8 cellular contexts compared by ENCODE assay signal in genomic region chr17:44095647-44096496, GRCh38. TPM values are rescaled to one million over a fixed set of nuclear protein-coding genes. Genes with fewer than 3 reads are reported as not detected.
DNase-seq lines count a peak whose midpoint lies in the region; ATAC-seq and TF ChIP-seq lines count a peak whose summit lies in the region.

No MANE protein-coding gene starts in this region.

- H3K23ac ChIP-seq in mesenchymal stem cell (ENCODE audit: low read length in 2 of 2) = peak overlapping the region in 1 of 2 experiments; percentile 91

- H2BK15ac ChIP-seq in mesenchymal stem cell (ENCODE audit: low read depth, poor library complexity, severe bottlenecking) = peak overlapping the region; percentile 44

- H3K27me3 Mint-ChIP-seq in stimulated activated memory B cell treated with anti-CD40 and anti-IgM and Interleukin-4, amounts not matched to agents 10 μg/mL and 1 μg/mL and 100 μg/mL, for 72 hours = no peaks in the 10 kb centered on the region

- no peak overlapping the region for H3K4me3 Mint-ChIP-seq in stimulated activated memory B cell treated with anti-CD40 and anti-IgM and Interleukin-4, amounts not matched to agents 10 μg/mL and 1 μg/mL and 100 μg/mL, for 72 hours

- H3K4ac ChIP-seq in mesenchymal stem cell (ENCODE audit: low read depth in 1 of 2, low read length in 2 of 2) = peak overlapping the region; percentile 76 to 86

- no peaks in the 10 kb centered on the region for H3K9me2 ChIP-seq in SK-N-SH

- H3K9me3 Mint-ChIP-seq in stimulated activated memory B cell treated with anti-CD40 and anti-IgM and Interleukin-4, amounts not matched to agents 10 μg/mL and 1 μg/mL and 100 μg/mL, for 72 hours = no peaks in the 10 kb centered on the region

- H3K9ac ChIP-seq in SK-N-SH (peak overlapping the region; percentile 70), mesenchymal stem cell (ENCODE audit: low read length) (peak overlapping the region; percentile 84)

- peaks cover 39% of the 10 kb centered on the region; the same call in 1 of the 2 replicates for H3K79me2 ChIP-seq in SK-N-SH (ENCODE audit: insufficient read depth)

- peak overlapping the region; percentile 95 to 99 for H3K18ac ChIP-seq in mesenchymal stem cell (ENCODE audit: low read depth in 1 of 2, low read length in 2 of 2)

- CTCF ChIA-PET in SK-N-SH (lab: Yijun Ruan, JAX) = interaction anchor here (0.6 to 4.7 kb wide), 7 partner anchors 9 to 297 kb away, joined by 3 to 19 read pairs (median 5); no protein-coding TSS in a partner anchor

- H2BK120ac ChIP-seq in mesenchymal stem cell (ENCODE audit: low read depth, low read length) = peak overlapping the region; percentile 100

- no peak for ATAC-seq in stimulated activated memory B cell treated with anti-CD40 and anti-IgM and Interleukin-4, amounts not matched to agents 10 μg/mL and 1 μg/mL and 100 μg/mL, for 72 hours

- peak; percentile 86 for DNase-seq in GF-D8 (lab: John Stamatoyannopoulos, UW)
- peak; percentile 80 for DNase-seq in NCI-H1092 treated with DMSO at 0.1 percent for 48 hours (lab: John Stamatoyannopoulos, UW)
- peak; percentile 85 for DNase-seq in SK-N-SH
- peak; percentile 76 for DNase-seq in epidermal melanocyte (ENCODE audit: insufficient read length, low spot score)
- DNase-seq in mesenchymal stem cell = peak; percentile 99
- peak in 1 of 2 donors; percentile 61 for DNase-seq in tibial artery
- no peak for DNase-seq in activated gamma-delta T cell (lab: John Stamatoyannopoulos, UW)

- H2AK5ac ChIP-seq in mesenchymal stem cell (ENCODE audit: low read length, severe bottlenecking) = peak overlapping the region; percentile 1

- peaks cover 23% of the 10 kb centered on the region for H3K36me3 Mint-ChIP-seq in stimulated activated memory B cell treated with anti-CD40 and anti-IgM and Interleukin-4, amounts not matched to agents 10 μg/mL and 1 μg/mL and 100 μg/mL, for 72 hours

- no peaks in the 10 kb centered on the region for H3K27me3 ChIP-seq in SK-N-SH (ENCODE audit: insufficient read depth)
- no peaks in the 10 kb centered on the region for H3K27me3 ChIP-seq in mesenchymal stem cell (ENCODE audit: control insufficient read depth in 1 of 2, insufficient read depth in 1 of 2, low read length in 2 of 2)
- H3K27me3 ChIP-seq in tibial artery = no peaks in the 10 kb centered on the region

- TF ChIP-seq CTCF in SK-N-SH (IDR thresholded peaks at IDR 0.05) = peak; percentile 33; the same call in 1 of the 2 replicates
- peak; percentile 19 to 20 for TF ChIP-seq CTCF in tibial artery (IDR thresholded peaks at IDR 0.05)

- peak; percentile 37 for TF ChIP-seq RAD21 in SK-N-SH (IDR thresholded peaks at IDR 0.05; ENCODE audit: low read length)

- H3K4me1 Mint-ChIP-seq in stimulated activated memory B cell treated with anti-CD40 and anti-IgM and Interleukin-4, amounts not matched to agents 10 μg/mL and 1 μg/mL and 100 μg/mL, for 72 hours = peaks cover 22% of the 10 kb centered on the region

- H3K27ac ChIP-seq in SK-N-SH (ENCODE audit: low read depth in 2 of 2, low read length in 1 of 2) (peak overlapping the region; percentile 87 to 92), mesenchymal stem cell (ENCODE audit: low read length, poor library complexity, severe bottlenecking) (peak overlapping the region; percentile 97), tibial artery (peak overlapping the region; percentile 41 to 51)

- intact Hi-C loops in tibial artery (cut with DNase I; ENCODE audit: low total_unique reads) = no loop called here

- H4K8ac ChIP-seq in mesenchymal stem cell (ENCODE audit: low read length) = peak overlapping the region; percentile 94

- peaks cover 11 to 14% of the 10 kb centered on the region in 2 experiments; a peak in 3 of 4 replicates for H3K4me1 ChIP-seq in SK-N-SH (ENCODE audit: control insufficient read depth in 1 of 2, insufficient read depth in 2 of 2, low read depth in 1 of 2, low read length in 1 of 2)
- H3K4me1 ChIP-seq in mesenchymal stem cell (ENCODE audit: control insufficient read depth, insufficient read depth, low read depth, low read length) = peaks cover 40% of the 10 kb centered on the region
- H3K4me1 ChIP-seq in tibial artery = peaks cover 4 to 61% (median 43%) of the 10 kb centered on the region in 4 donors

- peaks cover 0 to 8% of the 10 kb centered on the region in 2 experiments for H3K36me3 ChIP-seq in SK-N-SH (replicated peaks in 1 of 2; ENCODE audit: control insufficient read depth in 1 of 2, insufficient read depth in 2 of 2, low read length in 1 of 2)
- H3K36me3 ChIP-seq in mesenchymal stem cell (ENCODE audit: control insufficient read depth in 1 of 2, insufficient read depth in 2 of 2, low read depth in 1 of 2, low read length in 2 of 2) = peaks cover 25 to 29% of the 10 kb centered on the region in 2 experiments
- peaks cover 31 to 37% (median 31%) of the 10 kb centered on the region in 3 donors for H3K36me3 ChIP-seq in tibial artery

- H3K4me2 ChIP-seq in SK-N-SH (peak overlapping the region; percentile 76), mesenchymal stem cell (ENCODE audit: low read length, poor library complexity, severe bottlenecking) (peak overlapping the region; percentile 75)

- 40% methylated on average over 10 of the region's 12 CpGs for WGBS in SK-N-SH (ENCODE audit: low lambda C conversion rate)
- 5% methylated on average over 11 of the region's 12 CpGs for WGBS in mesenchymal stem cell

- peaks cover 11% of the 10 kb centered on the region for H3F3A ChIP-seq in SK-N-SH (replicated peaks; ENCODE audit: insufficient read depth)

- H3K4me3 ChIP-seq in SK-N-SH (ENCODE audit: low read depth in 2 of 2, low read length in 1 of 2) = peak overlapping the region; percentile 13 to 37; a peak in 1 of 4 replicates
- peak overlapping the region; percentile 51 to 61 for H3K4me3 ChIP-seq in mesenchymal stem cell (ENCODE audit: insufficient read depth in 1 of 2, low read depth in 1 of 2, low read length in 2 of 2)
- H3K4me3 ChIP-seq in tibial artery = peak overlapping the region; percentile 2 to 27

- no peak for TF ChIP-seq EP300 in SK-N-SH (IDR thresholded peaks at IDR 0.05; ENCODE audit: borderline replicate concordance in 1 of 2, low read depth in 1 of 2, low read length in 1 of 2)

- H3K27ac Mint-ChIP-seq in stimulated activated memory B cell treated with anti-CD40 and anti-IgM and Interleukin-4, amounts not matched to agents 10 μg/mL and 1 μg/mL and 100 μg/mL, for 72 hours = no peak overlapping the region

- peak overlapping the region; percentile 14 to 59 for H2BK12ac ChIP-seq in mesenchymal stem cell (ENCODE audit: low read length in 2 of 2)

- H4K91ac ChIP-seq in mesenchymal stem cell (ENCODE audit: low read length) = peak overlapping the region; percentile 90

- peak overlapping the region; percentile 55; the same call in 1 of the 2 replicates for H2AFZ ChIP-seq in SK-N-SH (ENCODE audit: low read depth)
- H2AFZ ChIP-seq in mesenchymal stem cell (ENCODE audit: low read depth, low read length) = no peak overlapping the region

- H3K79me1 ChIP-seq in mesenchymal stem cell (replicated peaks; ENCODE audit: low read length, poor library complexity, severe bottlenecking) = peaks cover 11% of the 10 kb centered on the region

- H3K14ac ChIP-seq in mesenchymal stem cell (ENCODE audit: low read length in 2 of 2) = peak overlapping the region in 1 of 2 experiments; percentile 93

- peak overlapping the region; percentile 92 for H2BK5ac ChIP-seq in mesenchymal stem cell (ENCODE audit: low read depth, low read length, poor library complexity, severe bottlenecking)

- H4K20me1 ChIP-seq in SK-N-SH (ENCODE audit: insufficient read depth) = no peaks in the 10 kb centered on the region

- POLR2A ChIA-PET in SK-N-SH (lab: Yijun Ruan, JAX) = interaction anchor here (0.6 to 1.1 kb wide), 4 partner anchors 9 to 102 kb away, joined by 3 to 5 read pairs (median 4); partner anchors contain the start of gene HDAC5

- H3K9me3 ChIP-seq in SK-N-SH = no peaks in the 10 kb centered on the region
- H3K9me3 ChIP-seq in mesenchymal stem cell (ENCODE audit: control insufficient read depth, low read length) = no peaks in the 10 kb centered on the region
- no peaks in the 10 kb centered on the region for H3K9me3 ChIP-seq in tibial artery

TF ChIP-seq in SK-N-SH, 30 proteins besides CTCF, POLR2A, EP300 and RAD21 (continues in another document):
- TF ChIP-seq MEF2A (IDR thresholded peaks at IDR 0.05; ENCODE audit: borderline replicate concordance, low read depth) (no peak), MXI1 (IDR thresholded peaks at IDR 0.05; ENCODE audit: low read depth, low read length) (no peak), TAF1 (IDR thresholded peaks at IDR 0.05; ENCODE audit: borderline replicate concordance, low read depth, low read length) (peak; percentile 58), JUND (IDR thresholded peaks at IDR 0.05) (no peak), POLR2AphosphoS5 (IDR thresholded peaks at IDR 0.05; ENCODE audit: low read depth, low read length) (peak; percentile 68; the same call in 1 of the 2 replicates), GABPA (IDR thresholded peaks at IDR 0.05; ENCODE audit: low read depth) (peak; percentile 66), SIN3A (IDR thresholded peaks at IDR 0.05; ENCODE audit: borderline replicate concordance, low read depth, low read length) (no peak), YY1 (IDR thresholded peaks at IDR 0.05; ENCODE audit: low read depth) (no peak)

RNA-seq across cellular contexts. Expression of gene G6PC3, which starts 25.3 kb away (rescaled TPM):
- polyA plus RNA-seq in SK-N-SH (2012; rRNA removed) = 158 and 166 TPM in 2 replicates
- 87.1 and 148 TPM in 2 replicates for polyA plus RNA-seq in SK-N-SH (2012; cell fraction: cytosol; rRNA removed)
- 45.7 and 77.2 TPM in 2 replicates for polyA plus RNA-seq in SK-N-SH (2012; cell fraction: nucleus; rRNA removed)
- polyA plus RNA-seq in mesenchymal stem cell (2013, experiment 1 of 2) = 158 TPM
- polyA plus RNA-seq in mesenchymal stem cell (2013, experiment 2 of 2) = 165 TPM

RNA-seq across cellular contexts. Expression of gene HDAC5, which starts 27.6 kb away (rescaled TPM):
- polyA plus RNA-seq in SK-N-SH (2012; rRNA removed) = 19.0 and 21.0 TPM in 2 replicates
- polyA plus RNA-seq in SK-N-SH (2012; cell fraction: cytosol; rRNA removed) = 6.4 and 12.2 TPM in 2 replicates
- 32.3 and 34.8 TPM in 2 replicates for polyA plus RNA-seq in SK-N-SH (2012; cell fraction: nucleus; rRNA removed)
- 36.0 TPM for polyA plus RNA-seq in mesenchymal stem cell (2013, experiment 1 of 2)
- 34.6 TPM for polyA plus RNA-seq in mesenchymal stem cell (2013, experiment 2 of 2)

RNA-seq across cellular contexts. Expression of gene LSM12, which starts 29.4 kb away (rescaled TPM):
- polyA plus RNA-seq in SK-N-SH (2012; rRNA removed) = 26.6 and 31.3 TPM in 2 replicates
- polyA plus RNA-seq in SK-N-SH (2012; cell fraction: cytosol; rRNA removed) = 33.4 and 36.1 TPM in 2 replicates
- 14.7 and 23.4 TPM in 2 replicates for polyA plus RNA-seq in SK-N-SH (2012; cell fraction: nucleus; rRNA removed)
- 74.2 TPM for polyA plus RNA-seq in mesenchymal stem cell (2013, experiment 1 of 2)
- polyA plus RNA-seq in mesenchymal stem cell (2013, experiment 2 of 2) = 73.4 TPM

RNA-seq across cellular contexts. Expression of gene HROB, which starts 45.9 kb away (rescaled TPM):
- polyA plus RNA-seq in SK-N-SH (2012; rRNA removed) = 3.2 and 4.0 TPM in 2 replicates
- polyA plus RNA-seq in SK-N-SH (2012; cell fraction: cytosol; rRNA removed) = 1.3 and 2.0 TPM in 2 replicates
- 10.1 TPM in 2 replicates for polyA plus RNA-seq in SK-N-SH (2012; cell fraction: nucleus; rRNA removed)
- polyA plus RNA-seq in mesenchymal stem cell (2013, experiment 1 of 2) = 1.6 TPM
- polyA plus RNA-seq in mesenchymal stem cell (2013, experiment 2 of 2) = 1.6 TPM

Comparison
In these comparisons a context has a peak if more than half of its experiments do, and no peak if none do; other contexts are left out.
1. H3K27ac ChIP-seq: peak in every context shown above with its lines; median percentile 97 in mesenchymal stem cell; 90 in SK-N-SH; 46 in tibial artery.